Comparison of ENCODE assay signal across 9 cellular contexts in the genomic region with DNA sequence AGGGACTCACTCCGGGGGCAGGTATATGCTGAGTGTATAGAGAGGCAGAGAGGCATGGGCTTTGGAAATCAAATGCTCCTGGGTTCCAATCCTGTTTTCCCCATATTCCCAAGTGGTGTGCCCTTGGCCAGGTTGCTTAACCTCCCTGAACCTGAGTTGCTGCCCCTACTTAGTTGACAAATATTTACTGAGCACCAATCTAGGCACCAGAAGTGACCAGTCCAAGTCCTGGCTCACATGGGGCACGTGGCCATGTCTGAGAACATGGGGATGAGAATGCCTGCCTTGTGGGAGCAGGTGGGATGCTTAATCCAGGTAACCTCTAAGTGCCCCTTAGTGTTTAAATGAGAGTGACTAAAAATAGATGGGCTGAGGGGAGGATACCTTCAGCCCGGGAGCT. TPM values are rescaled to one million over a fixed set of nuclear protein-coding genes. Genes with fewer than 3 reads are reported as not detected.
DNase-seq lines count a peak whose midpoint lies in the region; ATAC-seq lines count a peak whose summit lies in the region.
"Had no signal": no experiment of that assay in that cellular context is flagged by ENCODE, and none has a peak within 500 bp of the region (broad histone marks: within the 10 kb centered on the region; RNA-seq: fewer than 3 reads in every experiment).

No MANE protein-coding gene starts in this region.

- peak overlapping the region; percentile 83 for H3K4me3 Mint-ChIP-seq in T-helper 2 cell treated with Interferon-gamma antibody and Interleukin-4, amounts not matched to agents 5 μg/mL and 100 μg/mL, for 36 hours
- H3K4me3 Mint-ChIP-seq in stimulated activated naive B cell treated with anti-CD40 and anti-IgM and Interleukin-4, amounts not matched to agents 10 μg/mL and 1 μg/mL and 100 μg/mL, for 72 hours = peak overlapping the region; percentile 80 to 88

- H3K4me1 ChIP-seq in iPS-15b (ENCODE audit: control insufficient read depth, insufficient read depth, low read length) = peaks cover 27% of the 10 kb centered on the region

- no peaks in the 10 kb centered on the region for H3K27me3 Mint-ChIP-seq in T-helper 2 cell treated with Interferon-gamma antibody and Interleukin-4, amounts not matched to agents 5 μg/mL and 100 μg/mL, for 36 hours (ENCODE audit: low read depth)
- H3K27me3 Mint-ChIP-seq in stimulated activated naive B cell treated with anti-CD40 and anti-IgM and Interleukin-4, amounts not matched to agents 10 μg/mL and 1 μg/mL and 100 μg/mL, for 72 hours = no peaks in the 10 kb centered on the region

- H3K36me3 Mint-ChIP-seq in T-helper 2 cell treated with Interferon-gamma antibody and Interleukin-4, amounts not matched to agents 5 μg/mL and 100 μg/mL, for 36 hours (ENCODE audit: low read depth) = peaks cover 29% of the 10 kb centered on the region
- peaks cover 37 to 41% of the 10 kb centered on the region in 2 donors for H3K36me3 Mint-ChIP-seq in activated naive CD4-positive, alpha-beta T cell treated with anti-CD3 and anti-CD28 coated beads, Interleukin-2, amount 50 U/mL, for 72 hours
- peaks cover 35 to 46% of the 10 kb centered on the region in 2 donors for H3K36me3 Mint-ChIP-seq in stimulated activated naive B cell treated with anti-CD40 and anti-IgM and Interleukin-4, amounts not matched to agents 10 μg/mL and 1 μg/mL and 100 μg/mL, for 72 hours

- peaks cover 48% of the 10 kb centered on the region for H3K4me1 Mint-ChIP-seq in T-helper 2 cell treated with Interferon-gamma antibody and Interleukin-4, amounts not matched to agents 5 μg/mL and 100 μg/mL, for 36 hours (ENCODE audit: low read depth)
- peaks cover 43 to 65% of the 10 kb centered on the region in 2 donors for H3K4me1 Mint-ChIP-seq in stimulated activated naive B cell treated with anti-CD40 and anti-IgM and Interleukin-4, amounts not matched to agents 10 μg/mL and 1 μg/mL and 100 μg/mL, for 72 hours

- H3K4me3 ChIP-seq in iPS-15b (ENCODE audit: low read depth, low read length) = peak overlapping the region; percentile 13

- H3K9me3 Mint-ChIP-seq in T-helper 2 cell treated with Interferon-gamma antibody and Interleukin-4, amounts not matched to agents 5 μg/mL and 100 μg/mL, for 36 hours = no peaks in the 10 kb centered on the region
- no peaks in the 10 kb centered on the region for H3K9me3 Mint-ChIP-seq in activated naive CD4-positive, alpha-beta T cell treated with anti-CD3 and anti-CD28 coated beads, Interleukin-2, amount 50 U/mL, for 72 hours
- no peaks in the 10 kb centered on the region for H3K9me3 Mint-ChIP-seq in stimulated activated naive B cell treated with anti-CD40 and anti-IgM and Interleukin-4, amounts not matched to agents 10 μg/mL and 1 μg/mL and 100 μg/mL, for 72 hours

- H3K27me3 ChIP-seq in iPS-15b (ENCODE audit: control insufficient read depth, insufficient read depth, low read length) = peaks cover 53% of the 10 kb centered on the region

- peak overlapping the region; percentile 96 for H3K27ac Mint-ChIP-seq in T-helper 2 cell treated with Interferon-gamma antibody and Interleukin-4, amounts not matched to agents 5 μg/mL and 100 μg/mL, for 36 hours
- peak overlapping the region; percentile 98 to 99 for H3K27ac Mint-ChIP-seq in activated naive CD4-positive, alpha-beta T cell treated with anti-CD3 and anti-CD28 coated beads, Interleukin-2, amount 50 U/mL, for 72 hours
- H3K27ac Mint-ChIP-seq in stimulated activated naive B cell treated with anti-CD40 and anti-IgM and Interleukin-4, amounts not matched to agents 10 μg/mL and 1 μg/mL and 100 μg/mL, for 72 hours = peak overlapping the region; percentile 95

- no peak for DNase-seq in T-helper 2 cell treated with Interferon-gamma antibody and Interleukin-4, amounts not matched to agents 5 μg/mL and 100 μg/mL, for 36 hours (ENCODE audit: low spot score)
- DNase-seq in T-helper 2 cell (no peak), dermis blood vessel endothelial cell (no peak)
- DNase-seq in activated naive CD4-positive, alpha-beta T cell treated with anti-CD3 and anti-CD28 coated beads, Interleukin-2, amount 50 U/mL, for 72 hours (ENCODE audit: low spot score in 2 of 2) = no peak
- DNase-seq in stimulated activated naive B cell treated with anti-CD40 and anti-IgM and Interleukin-4, amounts not matched to agents 10 μg/mL and 1 μg/mL and 100 μg/mL, for 72 hours = no peak
- DNase-seq: WERI-Rb-1 had no signal

- H3K9ac ChIP-seq in iPS-15b (ENCODE audit: low read depth, low read length) = no peak overlapping the region

- H3K9me3 ChIP-seq in iPS-15b (ENCODE audit: control insufficient read depth, insufficient read depth, low read length) = no peaks in the 10 kb centered on the region

- ATAC-seq in activated naive CD4-positive, alpha-beta T cell treated with anti-CD3 and anti-CD28 coated beads, Interleukin-2, amount 50 U/mL, for 72 hours = no peak
- no peak for ATAC-seq in stimulated activated naive B cell treated with anti-CD40 and anti-IgM and Interleukin-4, amounts not matched to agents 10 μg/mL and 1 μg/mL and 100 μg/mL, for 72 hours (replicated peaks)
- no peak for ATAC-seq in GM18907 (IDR thresholded peaks at IDR 0.05; ENCODE audit: unreplicated experiment)
- ATAC-seq in HG02623 (IDR thresholded peaks at IDR 0.05; ENCODE audit: unreplicated experiment) = no peak

- no peaks in the 10 kb centered on the region for H3K36me3 ChIP-seq in iPS-15b (ENCODE audit: control insufficient read depth, insufficient read depth, low read length)

RNA-seq across cellular contexts. Expression of gene SOCS3, which starts 4.2 kb away (rescaled TPM):
- total RNA-seq in activated naive CD4-positive, alpha-beta T cell treated with anti-CD3 and anti-CD28 coated beads, Interleukin-2, amount 50 U/mL, for 72 hours = 100 to 1,000 TPM; 179 to 182 TPM
- total RNA-seq in dermis blood vessel endothelial cell = 46.4 and 130 TPM in 2 replicates

RNA-seq across cellular contexts. Expression of gene PGS1, which starts 22.7 kb away (rescaled TPM):
- 100 to 1,000 TPM in 1 of 2 donors, 10 to 100 TPM in 1; 63.5 to 122 TPM for total RNA-seq in activated naive CD4-positive, alpha-beta T cell treated with anti-CD3 and anti-CD28 coated beads, Interleukin-2, amount 50 U/mL, for 72 hours
- 38.1 and 66.9 TPM in 2 replicates for total RNA-seq in dermis blood vessel endothelial cell
